ENCODE assay signal across 2 cellular contexts in the genomic region with DNA sequence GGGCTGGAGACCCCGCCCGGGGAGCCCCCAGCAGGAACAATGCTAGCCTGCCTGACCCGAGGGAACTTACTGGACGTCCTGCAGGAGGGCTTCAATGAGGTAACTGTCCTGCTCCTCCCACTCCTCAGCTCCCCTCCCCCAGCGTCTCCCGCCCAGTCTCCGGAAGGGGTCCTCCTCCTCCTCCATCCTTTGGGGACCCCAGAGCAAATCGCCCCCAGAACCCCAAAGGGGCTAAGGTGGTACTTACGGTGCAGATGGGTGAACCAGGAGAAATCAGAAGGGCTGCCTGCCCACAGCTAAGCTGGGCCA.
TF ChIP-seq lines count a peak whose summit lies in the region.

No MANE protein-coding gene starts in this region.

TF ChIP-seq in H1, 55 proteins besides CTCF, POLR2A, EP300 and RAD21:
- TF ChIP-seq ASH2L (IDR thresholded peaks at IDR 0.05; ENCODE audit: low read length): peak; percentile 27
- peak; percentile 31 for TF ChIP-seq KDM4A (IDR thresholded peaks at IDR 0.05; ENCODE audit: low read depth, low read length, severe bottlenecking)
- TF ChIP-seq, protein P1, sequence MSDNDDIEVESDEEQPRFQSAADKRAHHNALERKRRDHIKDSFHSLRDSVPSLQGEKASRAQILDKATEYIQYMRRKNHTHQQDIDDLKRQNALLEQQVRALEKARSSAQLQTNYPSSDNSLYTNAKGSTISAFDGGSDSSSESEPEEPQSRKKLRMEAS (IDR thresholded peaks at IDR 0.05): no peak
- TF ChIP-seq BCL11A (IDR thresholded peaks at IDR 0.05; ENCODE audit: low read depth in 2 of 2, low read length in 2 of 2): no peak
- TF ChIP-seq SP4 (IDR thresholded peaks at IDR 0.05; ENCODE audit: low read length): no peak
- TF ChIP-seq, protein P2, sequence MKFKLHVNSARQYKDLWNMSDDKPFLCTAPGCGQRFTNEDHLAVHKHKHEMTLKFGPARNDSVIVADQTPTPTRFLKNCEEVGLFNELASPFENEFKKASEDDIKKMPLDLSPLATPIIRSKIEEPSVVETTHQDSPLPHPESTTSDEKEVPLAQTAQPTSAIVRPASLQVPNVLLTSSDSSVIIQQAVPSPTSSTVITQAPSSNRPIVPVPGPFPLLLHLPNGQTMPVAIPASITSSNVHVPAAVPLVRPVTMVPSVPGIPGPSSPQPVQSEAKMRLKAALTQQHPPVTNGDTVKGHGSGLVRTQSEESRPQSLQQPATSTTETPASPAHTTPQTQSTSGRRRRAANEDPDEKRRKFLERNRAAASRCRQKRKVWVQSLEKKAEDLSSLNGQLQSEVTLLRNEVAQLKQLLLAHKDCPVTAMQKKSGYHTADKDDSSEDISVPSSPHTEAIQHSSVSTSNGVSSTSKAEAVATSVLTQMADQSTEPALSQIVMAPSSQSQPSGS (IDR thresholded peaks at IDR 0.05; ENCODE audit: low read length): no peak
- 0 out of 2 replicates have a peak, but pooled peaks have one; percentile 52 for TF ChIP-seq TAF1 (IDR thresholded peaks at IDR 0.05; ENCODE audit: low read depth, low read length)
- no peak for TF ChIP-seq NANOG (IDR thresholded peaks at IDR 0.05; ENCODE audit: insufficient read depth, low read depth, low read length, poor library complexity, severe bottlenecking)
TF ChIP-seq in H1: peak in this region for 3.

TF ChIP-seq in neural cell, 6 proteins besides CTCF, POLR2A, EP300 and RAD21:
- TF ChIP-seq REST (IDR thresholded peaks at IDR 0.05; ENCODE audit: borderline replicate concordance) (no peak), TAF1 (IDR thresholded peaks at IDR 0.05; ENCODE audit: low read depth) (no peak), POLR2AphosphoS5 (IDR thresholded peaks at IDR 0.05) (no peak), SMC3 (conservative IDR thresholded peaks at IDR 0.05; ENCODE audit: poor library complexity) (no peak), MXI1 (conservative IDR thresholded peaks at IDR 0.05; ENCODE audit: poor library complexity, severe bottlenecking) (no peak), EZH2 (IDR thresholded peaks at IDR 0.05; ENCODE audit: borderline replicate concordance, insufficient read depth, low read length, poor library complexity, severe bottlenecking) (no peak)
